In genomic region chr2:112686348-112687217, GRCh38 we compare ENCODE assay signal across 1 cellular context.
TF ChIP-seq lines count a peak whose summit lies in the region.

No MANE protein-coding gene starts in this region.

TF ChIP-seq in GM23338, 12 proteins besides CTCF, POLR2A, EP300 and RAD21 (continued from another document):
- no peak for TF ChIP-seq ZNF462 (CRISPR knock-in tag; IDR thresholded peaks at IDR 0.05)
- TF ChIP-seq REST (IDR thresholded peaks at IDR 0.05; ENCODE audit: unreplicated experiment): no peak
- no peak for TF ChIP-seq ZNF114 (CRISPR knock-in tag; IDR thresholded peaks at IDR 0.05)
- no peak for TF ChIP-seq EZH2 (IDR thresholded peaks at IDR 0.05; ENCODE audit: low read depth, unreplicated experiment)
- TF ChIP-seq ZNF331 (CRISPR knock-in tag; IDR thresholded peaks at IDR 0.05; ENCODE audit: low read depth): no peak
TF ChIP-seq in GM23338: peak in this region for 0.
